25 cellular contexts compared by ENCODE assay signal in genomic region chr6:37407948-37408347, GRCh38.
"Had no signal": no experiment of that assay in that cellular context is flagged by ENCODE, and none has a peak within 500 bp of the region (broad histone marks: within the 10 kb centered on the region; RNA-seq: fewer than 3 reads in every experiment).

No MANE protein-coding gene starts in this region.

- H3K27ac ChIP-seq: left ventricle myocardium inferior, lower lobe of right lung, neural progenitor cell, ovary, testis, tibial nerve, upper lobe of right lung, vagina had no signal

- DNase-seq: effector memory CD4-positive, alpha-beta T cell; esophagus squamous epithelium; foreskin fibroblast; immature natural killer cell; kidney; left cardiac atrium; left ventricle myocardium inferior; lower lobe of right lung; mesenchymal stem cell; midbrain; nucleus accumbens; ovary; right cardiac atrium; stimulated activated CD4-positive, alpha-beta T cell treated with anti-CD3 and anti-CD28 coated beads, Interleukin-4, amount 100 ng/mL, for 1 hour; stimulated activated CD8-positive, alpha-beta memory T cell treated with anti-CD3 and anti-CD28 coated beads, Interleukin-4, amount 100 ng/mL, for 48 hours; stimulated activated naive CD8-positive, alpha-beta T cell treated with anti-CD3 and anti-CD28 coated beads, Interleukin-15, amount 100 ng/mL, for 72 hours; testis; upper lobe of right lung had no signal

- H3K36me3 Mint-ChIP-seq: immature natural killer cell; natural killer cell treated with Interleukin-12 subunit alpha and Interleukin-12 subunit beta and Interleukin-15 and Interleukin-18, amount 100 ng/mL, for 72 hours; neural progenitor cell; stimulated activated effector memory CD8-positive, alpha-beta T cell treated with anti-CD3 and anti-CD28 coated beads, Interleukin-12 subunit alpha, Interleukin-12 subunit beta, amount 100 ng/mL, for 72 hours had no signal

- ATAC-seq: left cardiac atrium; lower lobe of right lung; natural killer cell treated with Interleukin-12 subunit alpha and Interleukin-12 subunit beta and Interleukin-15 and Interleukin-18, amount 100 ng/mL, for 72 hours; right cardiac atrium; stimulated activated effector memory CD8-positive, alpha-beta T cell treated with anti-CD3 and anti-CD28 coated beads, Interleukin-12 subunit alpha, Interleukin-12 subunit beta, amount 100 ng/mL, for 72 hours; stimulated activated naive CD8-positive, alpha-beta T cell treated with anti-CD3 and anti-CD28 coated beads, Interleukin-15, amount 100 ng/mL, for 72 hours; upper lobe of right lung had no signal

- H3K9me3 ChIP-seq: esophagus squamous epithelium, left ventricle myocardium inferior, lower lobe of right lung, ovary, testis, tibial nerve, upper lobe of right lung, vagina had no signal

- H3K27me3 ChIP-seq: esophagus squamous epithelium, ovary, testis, tibial nerve, upper lobe of right lung, vagina had no signal

- H3K4me3 Mint-ChIP-seq: immature natural killer cell; natural killer cell treated with Interleukin-12 subunit alpha and Interleukin-12 subunit beta and Interleukin-15 and Interleukin-18, amount 100 ng/mL, for 72 hours; neural progenitor cell; stimulated activated effector memory CD8-positive, alpha-beta T cell treated with anti-CD3 and anti-CD28 coated beads, Interleukin-12 subunit alpha, Interleukin-12 subunit beta, amount 100 ng/mL, for 72 hours; stimulated activated naive CD8-positive, alpha-beta T cell treated with anti-CD3 and anti-CD28 coated beads, Interleukin-15, amount 100 ng/mL, for 72 hours had no signal

- H3K4me1 ChIP-seq: left ventricle myocardium inferior, lower lobe of right lung, neural progenitor cell, tibial nerve, upper lobe of right lung had no signal

- H2AFZ ChIP-seq: neural progenitor cell had no signal

- H3K4me1 Mint-ChIP-seq: immature natural killer cell; neural progenitor cell; stimulated activated effector memory CD8-positive, alpha-beta T cell treated with anti-CD3 and anti-CD28 coated beads, Interleukin-12 subunit alpha, Interleukin-12 subunit beta, amount 100 ng/mL, for 72 hours; stimulated activated naive CD8-positive, alpha-beta T cell treated with anti-CD3 and anti-CD28 coated beads, Interleukin-15, amount 100 ng/mL, for 72 hours had no signal

- H3K4me3 ChIP-seq: esophagus squamous epithelium, left ventricle myocardium inferior, lower lobe of right lung, neural progenitor cell, ovary, smooth muscle cell, testis, tibial nerve, upper lobe of right lung, vagina had no signal

- H3K9me3 Mint-ChIP-seq: immature natural killer cell; natural killer cell treated with Interleukin-12 subunit alpha and Interleukin-12 subunit beta and Interleukin-15 and Interleukin-18, amount 100 ng/mL, for 72 hours; neural progenitor cell; stimulated activated effector memory CD8-positive, alpha-beta T cell treated with anti-CD3 and anti-CD28 coated beads, Interleukin-12 subunit alpha, Interleukin-12 subunit beta, amount 100 ng/mL, for 72 hours; stimulated activated naive CD8-positive, alpha-beta T cell treated with anti-CD3 and anti-CD28 coated beads, Interleukin-15, amount 100 ng/mL, for 72 hours had no signal

- H3K27ac Mint-ChIP-seq: immature natural killer cell; natural killer cell treated with Interleukin-12 subunit alpha and Interleukin-12 subunit beta and Interleukin-15 and Interleukin-18, amount 100 ng/mL, for 72 hours; neural progenitor cell; stimulated activated effector memory CD8-positive, alpha-beta T cell treated with anti-CD3 and anti-CD28 coated beads, Interleukin-12 subunit alpha, Interleukin-12 subunit beta, amount 100 ng/mL, for 72 hours; stimulated activated naive CD8-positive, alpha-beta T cell treated with anti-CD3 and anti-CD28 coated beads, Interleukin-15, amount 100 ng/mL, for 72 hours had no signal

- H3K36me3 ChIP-seq: esophagus squamous epithelium, left ventricle myocardium inferior, lower lobe of right lung, neural progenitor cell, ovary, tibial nerve, upper lobe of right lung, vagina had no signal

- H3K4me2 ChIP-seq: neural progenitor cell, smooth muscle cell had no signal

- H3K27me3 Mint-ChIP-seq: stimulated activated naive CD8-positive, alpha-beta T cell treated with anti-CD3 and anti-CD28 coated beads, Interleukin-15, amount 100 ng/mL, for 72 hours had no signal

- H3K9ac ChIP-seq: neural progenitor cell had no signal

- FAIRE-seq: endometrium, kidney had no signal
